Comparison of ENCODE assay signal across 8 cellular contexts in the genomic region with DNA sequence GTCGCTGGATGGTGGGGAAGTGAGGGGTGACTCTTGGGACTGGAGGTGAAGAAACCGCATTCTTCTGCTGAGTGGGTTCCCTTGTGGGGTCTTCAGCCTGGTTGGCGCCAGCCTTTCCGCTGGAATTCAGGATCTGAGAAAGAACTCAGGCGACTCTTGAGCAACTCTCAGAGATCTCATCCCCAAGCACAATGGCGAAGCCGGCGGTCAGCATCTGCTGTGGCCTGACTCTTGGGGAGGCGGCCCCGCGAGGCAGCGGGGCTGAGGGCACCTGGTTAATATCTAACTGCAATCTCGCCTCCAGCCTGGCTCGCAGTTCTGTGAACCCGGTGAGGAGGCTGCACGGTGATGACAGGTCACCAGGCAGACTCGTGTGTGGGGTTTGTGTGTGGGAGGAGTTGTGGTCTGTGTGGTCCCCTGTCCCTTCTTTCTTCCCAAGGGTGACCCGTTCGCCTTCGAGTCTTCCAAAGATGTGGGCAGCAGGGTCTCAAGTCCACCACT. TPM values are rescaled to one million over a fixed set of nuclear protein-coding genes. Genes with fewer than 3 reads are reported as not detected.
A peak's percentile ranks its signal among the peaks of the same experiment; 100 is the strongest.
DNase-seq lines count a peak whose midpoint lies in the region; ATAC-seq and TF ChIP-seq lines count a peak whose summit lies in the region.

No MANE protein-coding gene starts in this region.

- no peak overlapping the region for H3K27ac ChIP-seq in HUES64 (ENCODE audit: low read depth, low read length)

- peak; percentile 30 for ATAC-seq in GM19025 (IDR thresholded peaks at IDR 0.05; ENCODE audit: low read depth, unreplicated experiment)
- peak in 1 of 2 donors; percentile 12 for ATAC-seq in naive B cell (ENCODE audit: low read depth in 2 of 2)

- H3K27ac Mint-ChIP-seq in naive B cell (peak overlapping the region; percentile 64 to 97 (median 88)), type B pancreatic cell (peak overlapping the region; percentile 93)

- DNase-seq in BE2C (peak; percentile 46), fibroblast of gingiva (ENCODE audit: low read depth) (peak; percentile 29), naive B cell (peak; percentile 6), type B pancreatic cell (ENCODE audit: extremely low spot score, unreplicated experiment) (no peak), NCI-H1092 treated with DMSO at 0.1 percent for 48 hours (lab: John Stamatoyannopoulos, UW) (no peak)
- peak; percentile 69 for DNase-seq in activated CD8-positive, alpha-beta memory T cell treated with anti-CD3 and anti-CD28 coated beads for 24 hours

- peak overlapping the region; percentile 60; the same call in 1 of the 2 replicates for H3K9ac ChIP-seq in HUES64 (ENCODE audit: low read depth, low read length)

- WGBS in HUES64 = 31% methylated on average over 20 of the region's 20 CpGs

- TF ChIP-seq CTCF in BE2C (IDR thresholded peaks at IDR 0.05; ENCODE audit: low read depth, low read length) = no peak
- TF ChIP-seq CTCF in type B pancreatic cell (conservative IDR thresholded peaks at IDR 0.05) = no peak

- H3K4me3 ChIP-seq in BE2C (ENCODE audit: low read depth, low read length) = peak overlapping the region; percentile 82
- H3K4me3 ChIP-seq in HUES64 (ENCODE audit: low read length) = peak overlapping the region; percentile 65

- H3K9me3 ChIP-seq in BE2C = no peaks in the 10 kb centered on the region; the same call in 1 of the 2 replicates
- peaks cover 20% of the 10 kb centered on the region; the same call in 1 of the 2 replicates for H3K9me3 ChIP-seq in HUES64 (ENCODE audit: insufficient read depth, low read depth, low read length)

- H3K36me3 ChIP-seq in BE2C = no peaks in the 10 kb centered on the region
- H3K36me3 ChIP-seq in HUES64 (ENCODE audit: insufficient read depth, low read length) = no peaks in the 10 kb centered on the region

- H3K9me3 Mint-ChIP-seq in naive B cell (peaks cover 16 to 57% (median 40%) of the 10 kb centered on the region in 7 donors), type B pancreatic cell (peaks cover 14% of the 10 kb centered on the region)

- H3K27me3 ChIP-seq in BE2C (no peaks in the 10 kb centered on the region), HUES64 (ENCODE audit: insufficient read depth, low read length) (peaks cover 29% of the 10 kb centered on the region)

- H3K27me3 Mint-ChIP-seq in naive B cell (no peaks in the 10 kb centered on the region), type B pancreatic cell (peaks cover 13% of the 10 kb centered on the region)

- H3K36me3 Mint-ChIP-seq in naive B cell (peaks cover 27 to 41% of the 10 kb centered on the region in 2 donors), type B pancreatic cell (peaks cover 13% of the 10 kb centered on the region)

- H3K4me1 Mint-ChIP-seq in naive B cell = peaks cover 17 to 40% (median 35%) of the 10 kb centered on the region in 3 donors
- H3K4me1 Mint-ChIP-seq in type B pancreatic cell (ENCODE audit: unreplicated experiment) = peaks cover 13% of the 10 kb centered on the region

- peaks cover 4% of the 10 kb centered on the region for H3K4me1 ChIP-seq in BE2C
- H3K4me1 ChIP-seq in HUES64 (ENCODE audit: insufficient read depth, low read length) = no peaks in the 10 kb centered on the region

- H3K4me3 Mint-ChIP-seq in naive B cell (peak overlapping the region; percentile 97 to 99 (median 98)), type B pancreatic cell (peak overlapping the region; percentile 98)

RNA-seq across cellular contexts. Expression of a gene that starts 0.9 kb away (rescaled TPM):
- polyA plus RNA-seq in BE2C (2012; ENCODE audit: insufficient read depth, insufficient read length, low read depth) = 3.4 TPM
- 1.3 TPM for polyA plus RNA-seq in HUES64 (2013, experiment 1 of 2)
- 1.5 TPM for polyA plus RNA-seq in HUES64 (2013, experiment 2 of 2)
- polyA plus RNA-seq in naive B cell (ENCODE audit: low read depth in 6 of 6) = 10 to 100 TPM in 5 of 6 donors, 1 to 10 TPM in 1; 5.9 to 16.0 (median 13.7) TPM
- 4.1 and 6.3 TPM in 2 replicates for total RNA-seq in type B pancreatic cell (ENCODE audit: low replicate concordance)

RNA-seq across cellular contexts. Expression of a gene that starts 28.9 kb away (rescaled TPM):
- polyA plus RNA-seq in BE2C (2012; ENCODE audit: insufficient read depth, insufficient read length, low read depth) = 3.9 TPM
- polyA plus RNA-seq in HUES64 (2013, experiment 1 of 2) = 2.3 TPM
- 3.0 TPM for polyA plus RNA-seq in HUES64 (2013, experiment 2 of 2)
- polyA plus RNA-seq in naive B cell (ENCODE audit: low read depth in 6 of 6) = 1 to 10 TPM in 5 of 6 donors, not detected in 1; 1.2 to 3.0 (median 1.7) TPM
- 11.5 and 17.8 TPM in 2 replicates for total RNA-seq in type B pancreatic cell (ENCODE audit: low replicate concordance)

RNA-seq across cellular contexts. Expression of a gene that starts 30.6 kb away (rescaled TPM):
- 1.8 TPM for polyA plus RNA-seq in BE2C (2012; ENCODE audit: insufficient read depth, insufficient read length, low read depth)
- 0.50 TPM for polyA plus RNA-seq in HUES64 (2013, experiment 1 of 2)
- polyA plus RNA-seq in HUES64 (2013, experiment 2 of 2) = 0.44 TPM
- polyA plus RNA-seq in naive B cell (ENCODE audit: low read depth in 6 of 6) = under 1 TPM in 3 of 6 donors, not detected in 3; 0.25 to 0.40 (median 0.29) TPM
- total RNA-seq in type B pancreatic cell (ENCODE audit: low replicate concordance) = 3.7 and 8.8 TPM in 2 replicates

RNA-seq across cellular contexts. Expression of a gene that starts 46.4 kb away (rescaled TPM):
- polyA plus RNA-seq in BE2C (2012; ENCODE audit: insufficient read depth, insufficient read length, low read depth) = 4.2 TPM
- polyA plus RNA-seq in HUES64 (2013, experiment 1 of 2) = 4.2 TPM
- 6.0 TPM for polyA plus RNA-seq in HUES64 (2013, experiment 2 of 2)
- polyA plus RNA-seq in naive B cell (ENCODE audit: low read depth in 6 of 6) = 1 to 10 TPM; 1.5 to 7.4 (median 3.2) TPM
- total RNA-seq in type B pancreatic cell (ENCODE audit: low replicate concordance) = 20.7 and 25.5 TPM in 2 replicates

Comparison
In these comparisons a context has a peak if more than half of its experiments do, and no peak if none do; other contexts are left out.
1. DNase-seq: peak in BE2C (single experiment), activated CD8-positive, alpha-beta memory T cell treated with anti-CD3 and anti-CD28 coated beads for 24 hours (single experiment), fibroblast of gingiva (single experiment) and naive B cell (single experiment); none in type B pancreatic cell (single experiment) and NCI-H1092 treated with DMSO at 0.1 percent for 48 hours (single experiment).